1 cellular context compared by ENCODE assay signal in genomic region chr17:43966276-43966675, GRCh38.
TF ChIP-seq lines count a peak whose summit lies in the region.

No MANE protein-coding gene starts in this region.

TF ChIP-seq in A549, 52 proteins besides CTCF, POLR2A, EP300 and RAD21:
- TF ChIP-seq ZSCAN20 (CRISPR knock-in tag; IDR thresholded peaks at IDR 0.05), result no peak
- no peak for TF ChIP-seq RFX5 (IDR thresholded peaks at IDR 0.05)
- no peak for TF ChIP-seq ZC3H11A (IDR thresholded peaks at IDR 0.05)
- TF ChIP-seq FOSB (CRISPR knock-in tag; IDR thresholded peaks at IDR 0.05), result no peak
- no peak for TF ChIP-seq RARB (CRISPR knock-in tag; IDR thresholded peaks at IDR 0.05)
- no peak for TF ChIP-seq JUNB (IDR thresholded peaks at IDR 0.05)
